ENCODE assay signal across 12 cellular contexts in the genomic region with DNA sequence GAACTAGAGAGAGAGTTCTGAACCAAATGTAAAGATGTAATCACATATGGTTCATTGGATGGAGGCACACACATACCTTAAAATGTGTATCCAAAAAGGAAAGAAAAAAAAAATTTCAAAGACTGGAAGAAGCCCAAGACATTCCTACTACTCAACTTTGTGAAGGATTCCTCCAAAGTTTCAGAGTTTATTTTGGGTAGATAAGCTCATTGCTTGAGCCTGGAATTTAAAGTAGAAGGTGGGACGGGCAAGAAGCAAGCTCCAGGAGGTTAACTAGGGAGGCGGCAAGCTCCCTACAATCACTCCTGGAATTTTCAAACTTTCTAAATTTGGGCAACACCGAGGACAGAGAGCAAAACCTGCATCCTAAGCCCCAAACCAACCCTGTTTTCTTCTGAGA. TPM values are rescaled to one million over a fixed set of nuclear protein-coding genes. Genes with fewer than 3 reads are reported as not detected.
DNase-seq lines count a peak whose midpoint lies in the region; TF ChIP-seq lines count a peak whose summit lies in the region.
"Had no signal": no experiment of that assay in that cellular context is flagged by ENCODE, and none has a peak within 500 bp of the region (broad histone marks: within the 10 kb centered on the region; RNA-seq: fewer than 3 reads in every experiment).

No MANE protein-coding gene starts in this region.

- H3K9me3 Mint-ChIP-seq in activated naive CD4-positive, alpha-beta T cell treated with anti-CD3 and anti-CD28 coated beads, Interleukin-2, amount 50 U/mL, for 24 hours = no peaks in the 10 kb centered on the region
- H3K9me3 Mint-ChIP-seq in type B pancreatic cell (no peaks in the 10 kb centered on the region), CD14-positive monocyte (peaks cover 0 to 7% (median 5%) of the 10 kb centered on the region in 7 donors)

- peak overlapping the region; percentile 47 for H3K9ac ChIP-seq in muscle layer of colon (ENCODE audit: low read length)

- H3K9me3 ChIP-seq in muscle layer of colon (ENCODE audit: low read length) = no peaks in the 10 kb centered on the region

- intact Hi-C loops in CD14-positive monocyte (cut with micrococcal nuclease) = no loop called here

- H3K4me1 ChIP-seq in muscle layer of colon (ENCODE audit: insufficient read depth, low read length) = peaks cover 45% of the 10 kb centered on the region

- H3K27ac ChIP-seq in muscle layer of colon (ENCODE audit: low read depth, low read length) = peak overlapping the region; percentile 77
- H3K27ac ChIP-seq: VCaP had no signal

- TF ChIP-seq CTCF in cardiac fibroblast (IDR thresholded peaks at IDR 0.05; ENCODE audit: low read depth, low read length) = no peak
- TF ChIP-seq CTCF in type B pancreatic cell (conservative IDR thresholded peaks at IDR 0.05) = no peak
- TF ChIP-seq CTCF in GM13977 (IDR thresholded peaks at IDR 0.05; ENCODE audit: extremely low read depth, insufficient read depth, missing control alignments) = no peak
- no peak for TF ChIP-seq CTCF in CD14-positive monocyte (IDR thresholded peaks at IDR 0.05)

- peaks cover 25% of the 10 kb centered on the region for H3K27me3 Mint-ChIP-seq in activated naive CD4-positive, alpha-beta T cell treated with anti-CD3 and anti-CD28 coated beads, Interleukin-2, amount 50 U/mL, for 24 hours
- H3K27me3 Mint-ChIP-seq in type B pancreatic cell = peaks cover 65% of the 10 kb centered on the region
- H3K27me3 Mint-ChIP-seq in CD14-positive monocyte (ENCODE audit: low read depth in 3 of 3) = peaks cover 14 to 33% (median 20%) of the 10 kb centered on the region in 3 donors

- H3K4me1 Mint-ChIP-seq in activated naive CD4-positive, alpha-beta T cell treated with anti-CD3 and anti-CD28 coated beads, Interleukin-2, amount 50 U/mL, for 24 hours = peaks cover 20% of the 10 kb centered on the region
- peaks cover 34% of the 10 kb centered on the region for H3K4me1 Mint-ChIP-seq in type B pancreatic cell (ENCODE audit: unreplicated experiment)
- peaks cover 23% of the 10 kb centered on the region for H3K4me1 Mint-ChIP-seq in CD14-positive monocyte

- no peaks in the 10 kb centered on the region for H3K36me3 Mint-ChIP-seq in activated naive CD4-positive, alpha-beta T cell treated with anti-CD3 and anti-CD28 coated beads, Interleukin-2, amount 50 U/mL, for 24 hours
- H3K36me3 Mint-ChIP-seq in type B pancreatic cell (peaks cover 3% of the 10 kb centered on the region), CD14-positive monocyte (peaks cover 34 to 43% of the 10 kb centered on the region in 2 donors)

- DNase-seq in activated naive CD4-positive, alpha-beta T cell treated with anti-CD3 and anti-CD28 coated beads, Interleukin-2, amount 50 U/mL, for 16 hours = no peak
- DNase-seq in cardiac fibroblast (ENCODE audit: low read depth in 2 of 2) (peak in 1 of 2 donors; percentile 29), type B pancreatic cell (ENCODE audit: extremely low spot score, unreplicated experiment) (no peak), DMS53 (lab: John Stamatoyannopoulos, UW) (no peak), GM13977 (ENCODE audit: low spot score) (no peak), CD14-positive monocyte (ENCODE audit: low spot score) (no peak)
- DNase-seq: activated naive CD4-positive, alpha-beta T cell; kidney glomerular epithelial cell; NCI-H1694 had no signal

- H3K27me3 ChIP-seq in muscle layer of colon (ENCODE audit: control insufficient read depth in 1 of 2, insufficient read depth in 2 of 2, low read length in 2 of 2) = no peaks in the 10 kb centered on the region

- H3K4me3 ChIP-seq in cardiac fibroblast (replicated peaks in 1 of 2; ENCODE audit: low read depth in 2 of 2, low read length in 2 of 2) (peak overlapping the region; percentile 69 to 80), muscle layer of colon (ENCODE audit: low read depth in 1 of 2, low read length in 2 of 2) (peak overlapping the region; percentile 46 to 75)

- H3K36me3 ChIP-seq in muscle layer of colon (ENCODE audit: insufficient read depth, low read length) = no peaks in the 10 kb centered on the region

- in situ Hi-C loops in GM13977 (cut with MboI; ENCODE audit: low pct_unique_long_range_greater_than_20kb, low sequenced_read_pairs, unreplicated experiment) = no loop called here

- H3K27ac Mint-ChIP-seq in activated naive CD4-positive, alpha-beta T cell treated with anti-CD3 and anti-CD28 coated beads, Interleukin-2, amount 50 U/mL, for 24 hours = no peak overlapping the region
- H3K27ac Mint-ChIP-seq in type B pancreatic cell (no peak overlapping the region), CD14-positive monocyte (peak overlapping the region in 1 of 7 donors; percentile 30)

- H3K4me3 Mint-ChIP-seq in activated naive CD4-positive, alpha-beta T cell treated with anti-CD3 and anti-CD28 coated beads, Interleukin-2, amount 50 U/mL, for 24 hours = peak overlapping the region; percentile 86
- H3K4me3 Mint-ChIP-seq in type B pancreatic cell (peak overlapping the region; percentile 89), CD14-positive monocyte (peak overlapping the region in 1 of 2 donors; percentile 93)

RNA-seq across cellular contexts. Expression of a gene that starts 1.9 kb away (rescaled TPM):
- 3.1 and 21.2 TPM in 2 replicates for total RNA-seq in type B pancreatic cell (ENCODE audit: low replicate concordance)
- 1 to 10 TPM; 2.3 to 3.3 TPM for polyA plus RNA-seq in CD14-positive monocyte
